ENCODE assay signal across 13 cellular contexts in genomic region chr3:50122071-50122470, GRCh38. TPM values are rescaled to one million over a fixed set of nuclear protein-coding genes. Genes with fewer than 3 reads are reported as not detected.
DNase-seq lines count a peak whose midpoint lies in the region; ATAC-seq and TF ChIP-seq lines count a peak whose summit lies in the region.
"Had no signal": no experiment of that assay in that cellular context is flagged by ENCODE, and none has a peak within 500 bp of the region (broad histone marks: within the 10 kb centered on the region; RNA-seq: fewer than 3 reads in every experiment).

No MANE protein-coding gene starts in this region.

- H3K27me3 Mint-ChIP-seq in activated CD8-positive, alpha-beta T cell treated with anti-CD3 and anti-CD28 coated beads for 36 hours = no peaks in the 10 kb centered on the region
- H3K27me3 Mint-ChIP-seq in activated CD8-positive, alpha-beta T cell treated with anti-CD3 and anti-CD28 coated beads, Interleukin-2, amount 10 ng/mL, durations not matched to agents 7 days and 5 days (ENCODE audit: low read depth) = no peaks in the 10 kb centered on the region
- H3K27me3 Mint-ChIP-seq: activated naive CD8-positive, alpha-beta T cell had no signal

- POLR2A ChIA-PET in activated CD8-positive, alpha-beta T cell treated with anti-CD3 and anti-CD28 coated beads for 36 hours (lab: Charles Lee) = interaction anchor here (0.7 to 1.5 kb wide), 8 partner anchors 16 to 193 kb away, joined by 3 to 4 read pairs (median 3); no protein-coding TSS in a partner anchor
- POLR2A ChIA-PET in activated CD8-positive, alpha-beta T cell treated with anti-CD3 and anti-CD28 coated beads, Interleukin-2, amount 10 ng/mL, durations not matched to agents 7 days and 5 days (lab: Charles Lee) = no interaction called here

- H3K36me3 Mint-ChIP-seq in activated CD8-positive, alpha-beta T cell treated with anti-CD3 and anti-CD28 coated beads for 36 hours (ENCODE audit: low read depth) = peaks cover 15% of the 10 kb centered on the region
- H3K36me3 Mint-ChIP-seq in activated CD8-positive, alpha-beta T cell treated with anti-CD3 and anti-CD28 coated beads, Interleukin-2, amount 10 ng/mL, durations not matched to agents 7 days and 5 days (ENCODE audit: low read depth) = peaks cover 26% of the 10 kb centered on the region

- no peaks in the 10 kb centered on the region for H3K4me1 Mint-ChIP-seq in activated CD8-positive, alpha-beta T cell treated with anti-CD3 and anti-CD28 coated beads for 36 hours (ENCODE audit: low read depth)
- no peaks in the 10 kb centered on the region for H3K4me1 Mint-ChIP-seq in activated CD8-positive, alpha-beta T cell treated with anti-CD3 and anti-CD28 coated beads, Interleukin-2, amount 10 ng/mL, durations not matched to agents 7 days and 5 days (ENCODE audit: low read depth)

- H3K4me3 ChIP-seq in retinal pigment epithelial cell (ENCODE audit: low read length) = no peak overlapping the region
- H3K4me3 ChIP-seq: neural progenitor cell, PC-9 had no signal

- TF ChIP-seq CTCF in activated CD8-positive, alpha-beta T cell treated with anti-CD3 and anti-CD28 coated beads for 36 hours (IDR thresholded peaks at IDR 0.05) = no peak
- peak; percentile 24 for TF ChIP-seq CTCF in retinal pigment epithelial cell (conservative IDR thresholded peaks at IDR 0.05; ENCODE audit: low read depth, low read length)

- no peaks in the 10 kb centered on the region for H3K9me3 Mint-ChIP-seq in activated CD8-positive, alpha-beta T cell treated with anti-CD3 and anti-CD28 coated beads for 36 hours
- H3K9me3 Mint-ChIP-seq in activated CD8-positive, alpha-beta T cell treated with anti-CD3 and anti-CD28 coated beads, Interleukin-2, amount 10 ng/mL, durations not matched to agents 7 days and 5 days (ENCODE audit: insufficient read depth) = no peaks in the 10 kb centered on the region
- H3K9me3 Mint-ChIP-seq: neural progenitor cell had no signal

- peak; percentile 10 for ATAC-seq in activated CD8-positive, alpha-beta T cell treated with anti-CD3 and anti-CD28 coated beads for 36 hours
- no peak for ATAC-seq in activated CD8-positive, alpha-beta T cell treated with anti-CD3 and anti-CD28 coated beads, Interleukin-2, amount 10 ng/mL, durations not matched to agents 7 days and 5 days
- ATAC-seq in SK-N-SH treated with all-trans-retinoic acid at 6 μM for 48 hours = peak; percentile 2
- ATAC-seq in esophagus mucosa = peak; percentile 22

- CTCF ChIA-PET in activated CD8-positive, alpha-beta T cell treated with anti-CD3 and anti-CD28 coated beads for 36 hours (lab: Charles Lee) = interaction anchor here (0.7 to 6.4 kb wide), 15 partner anchors 8 to 125 kb away, joined by 3 to 30 read pairs (median 5); partner anchors contain the start of genes GNAT1 and RBM5
- CTCF ChIA-PET in activated CD8-positive, alpha-beta T cell treated with anti-CD3 and anti-CD28 coated beads, Interleukin-2, amount 10 ng/mL, durations not matched to agents 7 days and 5 days (lab: Charles Lee) = interaction anchor here (0.9 to 3.9 kb wide), 5 partner anchors 14 to 124 kb away, joined by 4 to 23 read pairs (median 12); no protein-coding TSS in a partner anchor

- H3K27ac Mint-ChIP-seq in activated CD8-positive, alpha-beta T cell treated with anti-CD3 and anti-CD28 coated beads for 36 hours = no peak overlapping the region
- H3K27ac Mint-ChIP-seq in activated CD8-positive, alpha-beta T cell treated with anti-CD3 and anti-CD28 coated beads, Interleukin-2, amount 10 ng/mL, durations not matched to agents 7 days and 5 days = no peak overlapping the region
- H3K27ac Mint-ChIP-seq: activated naive CD8-positive, alpha-beta T cell had no signal

- no peak for DNase-seq in activated CD8-positive, alpha-beta T cell treated with anti-CD3 and anti-CD28 coated beads for 36 hours
- DNase-seq in activated CD8-positive, alpha-beta T cell treated with anti-CD3 and anti-CD28 coated beads, Interleukin-2, amount 10 ng/mL, durations not matched to agents 7 days and 5 days = no peak
- DNase-seq in retinal pigment epithelial cell (ENCODE audit: low read depth) = no peak
- no peak for DNase-seq in RPMI8226
- DNase-seq in NCI-H187 treated with DMSO at 0.1 percent for 48 hours (lab: John Stamatoyannopoulos, UW) = no peak
- no peak for DNase-seq in stimulated activated CD4-positive, alpha-beta T cell treated with anti-CD3 and anti-CD28 coated beads, Interleukin-4, amount 100 ng/mL, for 24 hours
- DNase-seq: GOT3, NCI-H524 treated with DMSO at 0.1 percent for 48 hours had no signal

- intact Hi-C loops in activated CD8-positive, alpha-beta T cell treated with anti-CD3 and anti-CD28 coated beads for 36 hours (cut with micrococcal nuclease) = no loop called here

- H3K4me3 Mint-ChIP-seq in activated CD8-positive, alpha-beta T cell treated with anti-CD3 and anti-CD28 coated beads for 36 hours = no peak overlapping the region
- no peak overlapping the region for H3K4me3 Mint-ChIP-seq in activated CD8-positive, alpha-beta T cell treated with anti-CD3 and anti-CD28 coated beads, Interleukin-2, amount 10 ng/mL, durations not matched to agents 7 days and 5 days
- H3K4me3 Mint-ChIP-seq: activated naive CD8-positive, alpha-beta T cell; neural progenitor cell had no signal

TF ChIP-seq in SK-N-SH treated with all-trans-retinoic acid at 6 μM for 48 hours, 23 proteins besides CTCF, POLR2A, EP300 and RAD21:
- TF ChIP-seq CSDC2 (CRISPR knock-in tag; IDR thresholded peaks at IDR 0.05) = no peak
- TF ChIP-seq CREB5 (CRISPR knock-in tag; IDR thresholded peaks at IDR 0.05; ENCODE audit: low read depth) = no peak
- TF ChIP-seq TCF4 (CRISPR knock-in tag; IDR thresholded peaks at IDR 0.05; ENCODE audit: borderline replicate concordance) = no peak
- no peak for TF ChIP-seq CSRNP3 (CRISPR knock-in tag; IDR thresholded peaks at IDR 0.05)
- TF ChIP-seq ESRRG (CRISPR knock-in tag; IDR thresholded peaks at IDR 0.05) = no peak
- no peak for TF ChIP-seq SNAI2 (CRISPR knock-in tag; IDR thresholded peaks at IDR 0.05)
- TF ChIP-seq ZC3H10 (CRISPR knock-in tag; IDR thresholded peaks at IDR 0.05) = no peak
- TF ChIP-seq RARB (CRISPR knock-in tag; IDR thresholded peaks at IDR 0.05) = no peak
- TF ChIP-seq TOX (CRISPR knock-in tag; IDR thresholded peaks at IDR 0.05; ENCODE audit: borderline replicate concordance) = no peak
TF ChIP-seq in SK-N-SH treated with all-trans-retinoic acid at 6 μM for 48 hours: peak in this region for 0.

RNA-seq across cellular contexts. Expression of gene SEMA3F, which starts 33.1 kb away (rescaled TPM):
- total RNA-seq in activated CD8-positive, alpha-beta T cell treated with anti-CD3 and anti-CD28 coated beads for 36 hours = under 1 TPM; 0.34 to 0.43 TPM
- not detected for total RNA-seq in activated CD8-positive, alpha-beta T cell treated with anti-CD3 and anti-CD28 coated beads, Interleukin-2, amount 10 ng/mL, durations not matched to agents 7 days and 5 days
- total RNA-seq in esophagus mucosa = 72.7 TPM

RNA-seq across cellular contexts. Expression of gene RBM5, which starts 33.4 kb away (rescaled TPM):
- 100 to 1,000 TPM; 103 to 106 TPM for total RNA-seq in activated CD8-positive, alpha-beta T cell treated with anti-CD3 and anti-CD28 coated beads for 36 hours
- total RNA-seq in activated CD8-positive, alpha-beta T cell treated with anti-CD3 and anti-CD28 coated beads, Interleukin-2, amount 10 ng/mL, durations not matched to agents 7 days and 5 days = 100 to 1,000 TPM; 180 to 185 TPM
- total RNA-seq in esophagus mucosa = 59.5 TPM

Comparison
In these comparisons a context has a peak if more than half of its experiments do, and no peak if none do; other contexts are left out.
1. RNA of gene SEMA3F, which starts 33.1 kb away (total RNA-seq): 72.7 TPM in esophagus mucosa (single experiment); 0.34 to 0.43 TPM in activated CD8-positive, alpha-beta T cell treated with anti-CD3 and anti-CD28 coated beads for 36 hours and not detected in activated CD8-positive, alpha-beta T cell treated with anti-CD3 and anti-CD28 coated beads, Interleukin-2, amount 10 ng/mL, durations not matched to agents 7 days and 5 days; every median in the first group is over 10 times any median in the second.